ENCODE assay signal across 1 cellular context in genomic region chr11:77154381-77155081, GRCh38.
TF ChIP-seq lines count a peak whose summit lies in the region.

No MANE protein-coding gene starts in this region.

TF ChIP-seq in HepG2, 621 proteins besides CTCF, POLR2A, EP300 and RAD21:
- no peak for TF ChIP-seq ZNF281 (CRISPR knock-in tag; IDR thresholded peaks at IDR 0.05; ENCODE audit: borderline replicate concordance)
- TF ChIP-seq ZNF292 (CRISPR knock-in tag; IDR thresholded peaks at IDR 0.05; ENCODE audit: borderline replicate concordance, low read depth), result no peak
- no peak for TF ChIP-seq ZNF792 (CRISPR knock-in tag; IDR thresholded peaks at IDR 0.05)
- no peak for TF ChIP-seq CCDC6 (CRISPR knock-in tag; IDR thresholded peaks at IDR 0.05)
- TF ChIP-seq GFI1 (CRISPR knock-in tag; IDR thresholded peaks at IDR 0.05; ENCODE audit: borderline replicate concordance), result no peak
- TF ChIP-seq ZNF816 (CRISPR knock-in tag; IDR thresholded peaks at IDR 0.05; ENCODE audit: borderline replicate concordance), result no peak
- no peak for TF ChIP-seq ZBTB25 (CRISPR knock-in tag; IDR thresholded peaks at IDR 0.05)
- TF ChIP-seq TBP (CRISPR knock-in tag; IDR thresholded peaks at IDR 0.05), result no peak
- TF ChIP-seq FIP1L1 (IDR thresholded peaks at IDR 0.05; ENCODE audit: borderline replicate concordance, insufficient read depth, low read depth, low read length), result no peak
- no peak for TF ChIP-seq NFYB (CRISPR knock-in tag; IDR thresholded peaks at IDR 0.05)
- no peak for TF ChIP-seq ZNF567 (CRISPR knock-in tag; IDR thresholded peaks at IDR 0.05; ENCODE audit: borderline replicate concordance)
- no peak for TF ChIP-seq CERS6 (CRISPR knock-in tag; IDR thresholded peaks at IDR 0.05)
- TF ChIP-seq ZC3H4 (CRISPR knock-in tag; IDR thresholded peaks at IDR 0.05; ENCODE audit: borderline replicate concordance), result no peak
